Comparison of ENCODE assay signal across 8 cellular contexts in the genomic region with DNA sequence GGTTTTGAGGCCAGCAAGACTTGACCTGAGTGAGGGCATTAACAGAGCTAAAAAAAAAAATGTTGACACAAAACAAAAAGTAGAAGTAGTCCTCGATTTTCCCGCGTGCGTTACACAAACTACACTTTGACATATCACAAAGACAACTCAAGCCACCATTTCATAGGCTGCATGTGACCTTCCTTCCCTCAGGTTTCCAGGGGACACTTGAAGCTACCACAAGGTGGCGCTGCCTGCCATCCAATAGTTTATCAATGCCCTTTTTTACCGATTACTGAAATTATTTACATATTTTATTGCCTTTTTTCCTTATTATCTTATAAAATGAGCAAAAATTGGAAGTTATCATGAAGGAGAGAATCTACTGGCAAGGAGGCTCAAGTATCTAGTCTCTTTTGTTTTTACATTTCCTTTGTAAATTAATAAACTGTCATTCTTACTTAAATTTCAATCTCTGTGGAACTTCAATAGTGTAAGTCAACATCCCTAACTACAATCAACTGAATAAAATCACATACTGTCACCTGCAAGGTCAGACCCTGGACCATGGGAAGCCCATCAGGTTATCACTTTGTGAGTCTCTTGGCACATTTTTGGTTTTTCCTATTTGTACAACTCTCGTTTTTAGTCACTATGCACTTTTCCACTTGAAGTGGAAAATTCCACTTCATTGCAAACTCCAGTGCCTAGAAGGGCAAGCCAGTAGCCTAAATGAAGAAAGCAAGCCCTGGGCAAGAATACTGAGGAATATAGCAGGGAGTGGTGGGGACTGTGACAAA.
DNase-seq lines count a peak whose midpoint lies in the region; ATAC-seq and TF ChIP-seq lines count a peak whose summit lies in the region.

No MANE protein-coding gene starts in this region.

- DNase-seq in GF-D8 (lab: John Stamatoyannopoulos, UW) (peak; percentile 21), NCI-H460 (ENCODE audit: extremely low read depth, low read depth) (peak; percentile 60), cerebellum (ENCODE audit: low spot score) (peak; percentile 24)
- peak; percentile 70 to 76 for DNase-seq in activated CD4-positive, alpha-beta T cell treated with anti-CD3 and anti-CD28 coated beads for 24 hours (ENCODE audit: low read depth in 2 of 2)
- peak; percentile 49 for DNase-seq in stimulated activated CD8-positive, alpha-beta memory T cell treated with anti-CD3 and anti-CD28 coated beads, Interleukin-12 subunit alpha, Interleukin-12 subunit beta, amount 100 ng/mL, for 24 hours (ENCODE audit: extremely low read depth)

- no peaks in the 10 kb centered on the region for H3K27me3 ChIP-seq in liver (ENCODE audit: control insufficient read depth in 4 of 4, insufficient read depth in 4 of 4, low read length in 3 of 4)

- WGBS in liver, result 8% methylated on average over 7 of the region's 7 CpGs

- ATAC-seq in HG02943 (IDR thresholded peaks at IDR 0.05; ENCODE audit: low read depth, unreplicated experiment), result peak; percentile 47
- ATAC-seq in HG03457 (IDR thresholded peaks at IDR 0.05; ENCODE audit: unreplicated experiment), result no peak

- no peaks in the 10 kb centered on the region for H3K9me3 ChIP-seq in liver (ENCODE audit: control insufficient read depth in 4 of 4, low read length in 3 of 4)

- H3K4me3 ChIP-seq in liver (ENCODE audit: low read depth in 1 of 3, low read length in 3 of 3), result no peak overlapping the region

- H3K36me3 ChIP-seq in liver (ENCODE audit: control insufficient read depth in 4 of 4, insufficient read depth in 3 of 4, low read depth in 1 of 4, low read length in 3 of 4), result no peaks in the 10 kb centered on the region

- peak; percentile 94 for TF ChIP-seq CTCF in liver (IDR thresholded peaks at IDR 0.05; ENCODE audit: low read depth, low read length, missing input control)

- peak; percentile 91 for TF ChIP-seq RAD21 in liver (IDR thresholded peaks at IDR 0.05)

- H3K9ac ChIP-seq in liver (ENCODE audit: low read depth in 1 of 2, low read length in 2 of 2), result no peak overlapping the region

- H3K27ac ChIP-seq in liver (ENCODE audit: low read depth in 1 of 2, low read length in 2 of 2), result no peak overlapping the region

- peaks cover 0 to 25% (median 17%) of the 10 kb centered on the region in 4 donors for H3K4me1 ChIP-seq in liver (ENCODE audit: control insufficient read depth in 4 of 4, insufficient read depth in 4 of 4, low read length in 3 of 4)

TF ChIP-seq in liver, 16 proteins besides CTCF, POLR2A, EP300 and RAD21:
- peak; percentile 88 for TF ChIP-seq SP1 (IDR thresholded peaks at IDR 0.05)
- TF ChIP-seq YY1 (IDR thresholded peaks at IDR 0.05), result peak; percentile 60
- no peak for TF ChIP-seq FOXA2 (IDR thresholded peaks at IDR 0.05)
- peak in 1 of 2 donors; percentile 32 for TF ChIP-seq JUND (IDR thresholded peaks at IDR 0.05)
- no peak for TF ChIP-seq GABPA (IDR thresholded peaks at IDR 0.05 in 1 of 2, conservative IDR thresholded peaks at IDR 0.05 in 1 of 2)
- TF ChIP-seq, protein P1, sequence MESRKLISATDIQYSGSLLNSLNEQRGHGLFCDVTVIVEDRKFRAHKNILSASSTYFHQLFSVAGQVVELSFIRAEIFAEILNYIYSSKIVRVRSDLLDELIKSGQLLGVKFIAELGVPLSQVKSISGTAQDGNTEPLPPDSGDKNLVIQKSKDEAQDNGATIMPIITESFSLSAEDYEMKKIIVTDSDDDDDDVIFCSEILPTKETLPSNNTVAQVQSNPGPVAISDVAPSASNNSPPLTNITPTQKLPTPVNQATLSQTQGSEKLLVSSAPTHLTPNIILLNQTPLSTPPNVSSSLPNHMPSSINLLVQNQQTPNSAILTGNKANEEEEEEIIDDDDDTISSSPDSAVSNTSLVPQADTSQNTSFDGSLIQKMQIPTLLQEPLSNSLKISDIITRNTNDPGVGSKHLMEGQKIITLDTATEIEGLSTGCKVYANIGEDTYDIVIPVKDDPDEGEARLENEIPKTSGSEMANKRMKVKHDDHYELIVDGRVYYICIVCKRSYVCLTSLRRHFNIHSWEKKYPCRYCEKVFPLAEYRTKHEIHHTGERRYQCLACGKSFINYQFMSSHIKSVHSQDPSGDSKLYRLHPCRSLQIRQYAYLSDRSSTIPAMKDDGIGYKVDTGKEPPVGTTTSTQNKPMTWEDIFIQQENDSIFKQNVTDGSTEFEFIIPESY (IDR thresholded peaks at IDR 0.05), result no peak
- peak; percentile 35 to 71 for TF ChIP-seq HNF4A (conservative IDR thresholded peaks at IDR 0.05)
- no peak for TF ChIP-seq NR2F2 (IDR thresholded peaks at IDR 0.05)
- TF ChIP-seq, protein P2, sequence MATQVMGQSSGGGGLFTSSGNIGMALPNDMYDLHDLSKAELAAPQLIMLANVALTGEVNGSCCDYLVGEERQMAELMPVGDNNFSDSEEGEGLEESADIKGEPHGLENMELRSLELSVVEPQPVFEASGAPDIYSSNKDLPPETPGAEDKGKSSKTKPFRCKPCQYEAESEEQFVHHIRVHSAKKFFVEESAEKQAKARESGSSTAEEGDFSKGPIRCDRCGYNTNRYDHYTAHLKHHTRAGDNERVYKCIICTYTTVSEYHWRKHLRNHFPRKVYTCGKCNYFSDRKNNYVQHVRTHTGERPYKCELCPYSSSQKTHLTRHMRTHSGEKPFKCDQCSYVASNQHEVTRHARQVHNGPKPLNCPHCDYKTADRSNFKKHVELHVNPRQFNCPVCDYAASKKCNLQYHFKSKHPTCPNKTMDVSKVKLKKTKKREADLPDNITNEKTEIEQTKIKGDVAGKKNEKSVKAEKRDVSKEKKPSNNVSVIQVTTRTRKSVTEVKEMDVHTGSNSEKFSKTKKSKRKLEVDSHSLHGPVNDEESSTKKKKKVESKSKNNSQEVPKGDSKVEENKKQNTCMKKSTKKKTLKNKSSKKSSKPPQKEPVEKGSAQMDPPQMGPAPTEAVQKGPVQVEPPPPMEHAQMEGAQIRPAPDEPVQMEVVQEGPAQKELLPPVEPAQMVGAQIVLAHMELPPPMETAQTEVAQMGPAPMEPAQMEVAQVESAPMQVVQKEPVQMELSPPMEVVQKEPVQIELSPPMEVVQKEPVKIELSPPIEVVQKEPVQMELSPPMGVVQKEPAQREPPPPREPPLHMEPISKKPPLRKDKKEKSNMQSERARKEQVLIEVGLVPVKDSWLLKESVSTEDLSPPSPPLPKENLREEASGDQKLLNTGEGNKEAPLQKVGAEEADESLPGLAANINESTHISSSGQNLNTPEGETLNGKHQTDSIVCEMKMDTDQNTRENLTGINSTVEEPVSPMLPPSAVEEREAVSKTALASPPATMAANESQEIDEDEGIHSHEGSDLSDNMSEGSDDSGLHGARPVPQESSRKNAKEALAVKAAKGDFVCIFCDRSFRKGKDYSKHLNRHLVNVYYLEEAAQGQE (IDR thresholded peaks at IDR 0.05), result no peak
- TF ChIP-seq, protein P3, sequence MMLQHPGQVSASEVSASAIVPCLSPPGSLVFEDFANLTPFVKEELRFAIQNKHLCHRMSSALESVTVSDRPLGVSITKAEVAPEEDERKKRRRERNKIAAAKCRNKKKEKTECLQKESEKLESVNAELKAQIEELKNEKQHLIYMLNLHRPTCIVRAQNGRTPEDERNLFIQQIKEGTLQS (IDR thresholded peaks at IDR 0.05), result peak; percentile 29
- peak; percentile 56 to 69 for TF ChIP-seq EGR1 (IDR thresholded peaks at IDR 0.05; ENCODE audit: low read depth in 2 of 2)
- TF ChIP-seq, protein P4, sequence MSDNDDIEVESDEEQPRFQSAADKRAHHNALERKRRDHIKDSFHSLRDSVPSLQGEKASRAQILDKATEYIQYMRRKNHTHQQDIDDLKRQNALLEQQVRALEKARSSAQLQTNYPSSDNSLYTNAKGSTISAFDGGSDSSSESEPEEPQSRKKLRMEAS (IDR thresholded peaks at IDR 0.05), result peak; percentile 20
- TF ChIP-seq FOXA1 (IDR thresholded peaks at IDR 0.05), result peak; percentile 22
- TF ChIP-seq HNF4G (IDR thresholded peaks at IDR 0.05), result peak; percentile 60
- peak in 1 of 2 donors; percentile 32 for TF ChIP-seq RXRA (IDR thresholded peaks at IDR 0.05)
- no peak for TF ChIP-seq TAF1 (conservative IDR thresholded peaks at IDR 0.05)

Comparison
In these comparisons a context has a peak if more than half of its experiments do, and no peak if none do; other contexts are left out.
1. DNase-seq: peak in every context shown above with its lines; median percentile 73 in activated CD4-positive, alpha-beta T cell treated with anti-CD3 and anti-CD28 coated beads for 24 hours; 60 in NCI-H460; 49 in stimulated activated CD8-positive, alpha-beta memory T cell treated with anti-CD3 and anti-CD28 coated beads, Interleukin-12 subunit alpha, Interleukin-12 subunit beta, amount 100 ng/mL, for 24 hours; 24 in cerebellum; 21 in GF-D8.